9 cellular contexts compared by ENCODE assay signal in genomic region chr19:54239491-54240371, GRCh38. TPM values are rescaled to one million over a fixed set of nuclear protein-coding genes. Genes with fewer than 3 reads are reported as not detected.
DNase-seq lines count a peak whose midpoint lies in the region; TF ChIP-seq lines count a peak whose summit lies in the region.
"Not testable (repeated sequence)": the region's sequence is repeated elsewhere in the genome, so short reads cannot be mapped to it uniquely, and the experiment has no call there.
"Had no signal": no experiment of that assay in that cellular context is flagged by ENCODE, and none has a peak within 500 bp of the region (broad histone marks: within the 10 kb centered on the region; RNA-seq: fewer than 3 reads in every experiment).

No MANE protein-coding gene starts in this region.

- WGBS in stomach, 5 donors, result 62 to 83% (median 68%) methylated on average over 6 to 16 of the region's 21 CpGs

- H3K36me3 Mint-ChIP-seq in CD14-positive monocyte, result peaks cover 50 to 55% of the 10 kb centered on the region in 2 donors
- H3K36me3 Mint-ChIP-seq in dendritic cell treated with granulocyte-macrophage colony-stimulating factor and Interleukin-4, amounts not matched to agents 40 ng/mL and 50 ng/mL, for 4 days (ENCODE audit: low read depth), result peaks cover 45% of the 10 kb centered on the region

- H3K4me1 Mint-ChIP-seq in CD14-positive monocyte, result peaks cover 59% of the 10 kb centered on the region
- peaks cover 37% of the 10 kb centered on the region for H3K4me1 Mint-ChIP-seq in dendritic cell treated with granulocyte-macrophage colony-stimulating factor and Interleukin-4, amounts not matched to agents 40 ng/mL and 50 ng/mL, for 4 days (ENCODE audit: low read depth)

- H3K27ac ChIP-seq in neutrophil, result peak overlapping the region; percentile 67
- H3K27ac ChIP-seq in stomach, result not testable (repeated sequence)

- H3K9me3 ChIP-seq in neutrophil, stomach: not testable (repeated sequence)

- not testable (repeated sequence) for TF ChIP-seq POLR2A in stomach (IDR thresholded peaks at IDR 0.05)

- H3K4me1 ChIP-seq in neutrophil (ENCODE audit: control insufficient read depth in 1 of 2, insufficient read depth in 1 of 2, low read depth in 1 of 2, low read length in 1 of 2), result peaks cover 20 to 43% of the 10 kb centered on the region in 2 experiments
- not testable (repeated sequence) for H3K4me1 ChIP-seq in stomach

- TF ChIP-seq EP300 in stomach (IDR thresholded peaks at IDR 0.05), result not testable (repeated sequence)

- not testable (repeated sequence) for H3K27me3 Mint-ChIP-seq in CD14-positive monocyte (ENCODE audit: low read depth in 3 of 3); dendritic cell treated with granulocyte-macrophage colony-stimulating factor and Interleukin-4, amounts not matched to agents 40 ng/mL and 50 ng/mL, for 4 days

- H3K27me3 ChIP-seq in neutrophil, result not testable (repeated sequence)
- peaks cover 0 to 16% (median 7%) of the 10 kb centered on the region in 3 donors for H3K27me3 ChIP-seq in stomach

- H3K4me3 Mint-ChIP-seq in CD14-positive monocyte, result peak overlapping the region in 1 of 2 donors; percentile 12
- peak overlapping the region; percentile 44 for H3K4me3 Mint-ChIP-seq in dendritic cell treated with granulocyte-macrophage colony-stimulating factor and Interleukin-4, amounts not matched to agents 40 ng/mL and 50 ng/mL, for 4 days

- not testable (repeated sequence) for H3K9me3 Mint-ChIP-seq in CD14-positive monocyte; dendritic cell treated with granulocyte-macrophage colony-stimulating factor and Interleukin-4, amounts not matched to agents 40 ng/mL and 50 ng/mL, for 4 days

- not testable (repeated sequence) for H3K4me3 ChIP-seq in neutrophil (ENCODE audit: low read depth in 1 of 2, low read length in 1 of 2); stomach

- intact Hi-C loops in CD14-positive monocyte (cut with micrococcal nuclease); dendritic cell treated with granulocyte-macrophage colony-stimulating factor and Interleukin-4, amounts not matched to agents 40 ng/mL and 50 ng/mL, for 4 days (cut with micrococcal nuclease); stomach (cut with DNase I; ENCODE audit: low total_unique reads): not testable (repeated sequence)

- peaks cover 55% of the 10 kb centered on the region for H3K36me3 ChIP-seq in neutrophil
- not testable (repeated sequence) for H3K36me3 ChIP-seq in stomach

- not testable (repeated sequence) for TF ChIP-seq CTCF in CD14-positive monocyte (IDR thresholded peaks at IDR 0.05); neutrophil (IDR thresholded peaks at IDR 0.05); stomach (IDR thresholded peaks at IDR 0.05)

- DNase-seq in CD14-positive monocyte (ENCODE audit: low spot score), result not testable (repeated sequence)
- peak; percentile 22 for DNase-seq in activated CD4-positive, CD25-positive, alpha-beta regulatory T cell treated with anti-CD3 and anti-CD28 coated beads, Interleukin-2, amount 50 U/mL, for 72 hours
- DNase-seq in islet precursor cell (peak; percentile 54), stomach (peak; percentile 18)

- peak overlapping the region in 5 of 7 donors; percentile 54 to 88 (median 76) for H3K27ac Mint-ChIP-seq in CD14-positive monocyte
- peak overlapping the region; percentile 79 for H3K27ac Mint-ChIP-seq in dendritic cell treated with granulocyte-macrophage colony-stimulating factor and Interleukin-4, amounts not matched to agents 40 ng/mL and 50 ng/mL, for 4 days

RNA-seq across cellular contexts. Expression of gene LILRA6, which starts 2.9 kb away (rescaled TPM):
- 100 to 1,000 TPM in 1 of 2 donors, 10 to 100 TPM in 1; 65.7 to 143 TPM for polyA plus RNA-seq in CD14-positive monocyte
- 1 to 10 TPM in 2 of 5 donors, under 1 TPM in 2, not detected in 1; 0.37 to 3.8 (median 1.4) TPM for total RNA-seq in stomach
- polyA plus RNA-seq in stomach, result 1 to 10 TPM in 1 of 3 donors, under 1 TPM in 2; 0.20 to 1.8 (median 0.81) TPM
- total RNA-seq: A172, H4, M059J had no signal

RNA-seq across cellular contexts. Expression of gene LILRB3, which starts 16.9 kb away (rescaled TPM):
- polyA plus RNA-seq in CD14-positive monocyte (100 to 1,000 TPM in 1 of 2 donors, 10 to 100 TPM in 1; 62.9 to 104 TPM), stomach (1 to 10 TPM; 1.7 to 3.0 (median 2.5) TPM)
- 10 to 100 TPM in 1 of 5 donors, 1 to 10 TPM in 2, under 1 TPM in 1, not detected in 1; 0.89 to 74.7 (median 2.4) TPM for total RNA-seq in stomach
- total RNA-seq: A172, H4, M059J had no signal

RNA-seq across cellular contexts. Expression of gene LILRB5, which starts 17.3 kb away (rescaled TPM):
- polyA plus RNA-seq in CD14-positive monocyte, result under 1 TPM; 0.14 to 0.17 TPM
- total RNA-seq in stomach, result 10 to 100 TPM in 1 of 5 donors, 1 to 10 TPM in 3, not detected in 1; 2.8 to 40.8 (median 5.0) TPM
- 1 to 10 TPM in 2 of 3 donors, under 1 TPM in 1; 0.28 to 3.4 (median 3.0) TPM for polyA plus RNA-seq in stomach
- total RNA-seq: A172, H4, M059J had no signal

RNA-seq across cellular contexts. Expression of gene RPS9, which starts 39.1 kb away (rescaled TPM):
- polyA plus RNA-seq in CD14-positive monocyte (100 to 1,000 TPM; 756 to 983 TPM), stomach (1,000 to 10,000 TPM; 4,159 to 5,346 (median 4,356) TPM)
- total RNA-seq in stomach, result 1,000 to 10,000 TPM in 4 of 5 donors, 100 to 1,000 TPM in 1; 634 to 2,012 (median 1,471) TPM

RNA-seq across cellular contexts. Expression of gene LILRB2, which starts 41.2 kb away (rescaled TPM):
- 100 to 1,000 TPM; 111 to 172 TPM for polyA plus RNA-seq in CD14-positive monocyte
- total RNA-seq in stomach, result 1 to 10 TPM in 3 of 5 donors, under 1 TPM in 1, not detected in 1; 0.87 to 2.2 (median 1.2) TPM
- 1 to 10 TPM; 1.1 to 2.0 (median 1.2) TPM for polyA plus RNA-seq in stomach
- total RNA-seq: A172, H4, M059J had no signal

Comparison
In these comparisons a context has a peak if more than half of its experiments do, and no peak if none do; other contexts are left out.
1. RNA of gene LILRA6, which starts 2.9 kb away (polyA plus RNA-seq): 65.7 to 143 TPM in CD14-positive monocyte; 0.20 to 1.8 TPM in stomach; every median in the first group is over 10 times any median in the second.
2. RNA of gene LILRB3, which starts 16.9 kb away (polyA plus RNA-seq): 62.9 to 104 TPM in CD14-positive monocyte; 1.7 to 3.0 TPM in stomach; every median in the first group is over 10 times any median in the second.